Comparison of ENCODE assay signal across 8 cellular contexts in genomic region chr11:130070829-130071205, GRCh38. TPM values are rescaled to one million over a fixed set of nuclear protein-coding genes. Genes with fewer than 3 reads are reported as not detected.
DNase-seq lines count a peak whose midpoint lies in the region; ATAC-seq and TF ChIP-seq lines count a peak whose summit lies in the region.

No MANE protein-coding gene starts in this region.

- no peaks in the 10 kb centered on the region for H3K9me3 Mint-ChIP-seq in activated CD8-positive, alpha-beta T cell treated with anti-CD3 and anti-CD28 coated beads, Interleukin-2, amount 10 ng/mL, durations not matched to agents 7 days and 5 days (ENCODE audit: insufficient read depth)

- in situ Hi-C loops in ACHN (cut with HindIII; ENCODE audit: low pct_ligation_motif_present, low pct_unique_long_range_greater_than_20kb, low sequenced_read_pairs): no loop called here

- DNase-seq in ACHN: peak; percentile 35
- no peak for DNase-seq in HFF-Myc (ENCODE audit: extremely low read depth, low read depth)
- no peak for DNase-seq in activated CD8-positive, alpha-beta T cell treated with anti-CD3 and anti-CD28 coated beads, Interleukin-2, amount 10 ng/mL, durations not matched to agents 7 days and 5 days
- no peak for DNase-seq in left ventricle myocardium superior
- DNase-seq in sciatic nerve (ENCODE audit: low spot score): peak; percentile 63
- no peak for DNase-seq in pons (ENCODE audit: low spot score)
- DNase-seq in stimulated activated CD4-positive, alpha-beta T cell treated with anti-CD3 and anti-CD28 coated beads, Interleukin-15, amount 100 ng/mL, for 24 hours: no peak
- DNase-seq in NCI-H226: no peak

- peak overlapping the region; percentile 61 for H3K4me3 ChIP-seq in HFF-Myc (replicated peaks; ENCODE audit: low read depth, low read length)

- peaks cover 30% of the 10 kb centered on the region for H3K27me3 Mint-ChIP-seq in activated CD8-positive, alpha-beta T cell treated with anti-CD3 and anti-CD28 coated beads, Interleukin-2, amount 10 ng/mL, durations not matched to agents 7 days and 5 days (ENCODE audit: low read depth)

- H3K27ac Mint-ChIP-seq in activated CD8-positive, alpha-beta T cell treated with anti-CD3 and anti-CD28 coated beads, Interleukin-2, amount 10 ng/mL, durations not matched to agents 7 days and 5 days: peak overlapping the region; percentile 64

- H3K36me3 Mint-ChIP-seq in activated CD8-positive, alpha-beta T cell treated with anti-CD3 and anti-CD28 coated beads, Interleukin-2, amount 10 ng/mL, durations not matched to agents 7 days and 5 days (ENCODE audit: low read depth): no peaks in the 10 kb centered on the region

- intact Hi-C loops in left ventricle myocardium superior (cut with micrococcal nuclease) (no loop called here), sciatic nerve (cut with DNase I) (no loop called here)

- CTCF ChIA-PET in activated CD8-positive, alpha-beta T cell treated with anti-CD3 and anti-CD28 coated beads, Interleukin-2, amount 10 ng/mL, durations not matched to agents 7 days and 5 days (lab: Charles Lee): interaction anchor here (0.9 to 2.5 kb wide), 10 partner anchors 17 to 183 kb away, joined by 3 to 16 read pairs (median 4); no protein-coding TSS in a partner anchor

- POLR2A ChIA-PET in activated CD8-positive, alpha-beta T cell treated with anti-CD3 and anti-CD28 coated beads, Interleukin-2, amount 10 ng/mL, durations not matched to agents 7 days and 5 days (lab: Charles Lee): interaction anchor here (1.9 kb wide), 1 partner anchor 67 kb away, joined by 9 read pairs; the partner anchor contains the start of gene PRDM10

- H3K4me1 Mint-ChIP-seq in activated CD8-positive, alpha-beta T cell treated with anti-CD3 and anti-CD28 coated beads, Interleukin-2, amount 10 ng/mL, durations not matched to agents 7 days and 5 days (ENCODE audit: low read depth): peaks cover 15% of the 10 kb centered on the region

- no peak for ATAC-seq in activated CD8-positive, alpha-beta T cell treated with anti-CD3 and anti-CD28 coated beads, Interleukin-2, amount 10 ng/mL, durations not matched to agents 7 days and 5 days
- peak; percentile 12 for ATAC-seq in left ventricle myocardium superior
- ATAC-seq in sciatic nerve: no peak

- peak overlapping the region; percentile 77 for H3K4me3 Mint-ChIP-seq in activated CD8-positive, alpha-beta T cell treated with anti-CD3 and anti-CD28 coated beads, Interleukin-2, amount 10 ng/mL, durations not matched to agents 7 days and 5 days

- TF ChIP-seq CTCF in HFF-Myc (IDR thresholded peaks at IDR 0.05; ENCODE audit: low read depth, low read length, missing control alignments): no peak

RNA-seq across cellular contexts. Expression of gene APLP2, which starts 1.1 kb away (rescaled TPM):
- total RNA-seq in activated CD8-positive, alpha-beta T cell treated with anti-CD3 and anti-CD28 coated beads, Interleukin-2, amount 10 ng/mL, durations not matched to agents 7 days and 5 days: 10 to 100 TPM; 16.5 to 17.0 TPM
- total RNA-seq in left ventricle myocardium superior (297 TPM), sciatic nerve (222 TPM)

Comparison
In these comparisons a context has a peak if more than half of its experiments do, and no peak if none do; other contexts are left out.
1. DNase-seq: peak in ACHN (single experiment) and sciatic nerve (single experiment); none in HFF-Myc (single experiment), activated CD8-positive, alpha-beta T cell treated with anti-CD3 and anti-CD28 coated beads, Interleukin-2, amount 10 ng/mL, durations not matched to agents 7 days and 5 days (single experiment), left ventricle myocardium superior (single experiment), pons (single experiment), stimulated activated CD4-positive, alpha-beta T cell treated with anti-CD3 and anti-CD28 coated beads, Interleukin-15, amount 100 ng/mL, for 24 hours (single experiment) and NCI-H226 (single experiment).
2. RNA of gene APLP2, which starts 1.1 kb away (total RNA-seq): 297 TPM in left ventricle myocardium superior (single experiment) and 222 TPM in sciatic nerve (single experiment); 16.5 to 17.0 TPM in activated CD8-positive, alpha-beta T cell treated with anti-CD3 and anti-CD28 coated beads, Interleukin-2, amount 10 ng/mL, durations not matched to agents 7 days and 5 days; every median in the first group is over 10 times any median in the second.